ENCODE assay signal across 8 cellular contexts in the genomic region with DNA sequence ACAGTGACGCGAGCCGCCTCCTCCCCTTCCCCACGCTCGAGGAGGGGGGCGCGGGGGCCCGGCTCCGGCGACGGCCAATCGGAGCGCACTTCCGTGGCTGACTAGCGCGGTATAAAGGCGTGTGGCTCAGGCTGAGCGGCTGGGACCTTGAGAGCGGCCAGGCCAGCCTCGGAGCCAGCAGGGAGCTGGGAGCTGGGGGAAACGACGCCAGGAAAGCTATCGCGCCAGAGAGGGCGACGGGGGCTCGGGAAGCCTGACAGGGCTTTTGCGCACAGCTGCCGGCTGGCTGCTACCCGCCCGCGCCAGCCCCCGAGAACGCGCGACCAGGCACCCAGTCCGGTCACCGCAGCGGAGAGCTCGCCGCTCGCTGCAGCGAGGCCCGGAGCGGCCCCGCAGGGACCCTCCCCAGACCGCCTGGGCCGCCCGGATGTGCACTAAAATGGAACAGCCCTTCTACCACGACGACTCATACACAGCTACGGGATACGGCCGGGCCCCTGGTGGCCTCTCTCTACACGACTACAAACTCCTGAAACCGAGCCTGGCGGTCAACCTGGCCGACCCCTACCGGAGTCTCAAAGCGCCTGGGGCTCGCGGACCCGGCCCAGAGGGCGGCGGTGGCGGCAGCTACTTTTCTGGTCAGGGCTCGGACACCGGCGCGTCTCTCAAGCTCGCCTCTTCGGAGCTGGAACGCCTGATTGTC. TPM values are rescaled to one million over a fixed set of nuclear protein-coding genes. Genes with fewer than 3 reads are reported as not detected.
A peak's percentile ranks its signal among the peaks of the same experiment; 100 is the strongest.
DNase-seq lines count a peak whose midpoint lies in the region; ATAC-seq and TF ChIP-seq lines count a peak whose summit lies in the region.

TSS of gene JUNB (plus strand) at position 142 of the 703 bp plus-strand sequence. CDS start at position 428, 286 bp downstream.

- POLR2A ChIA-PET in Panc1 (lab: Charles Lee) = interaction anchor here (0.7 to 2.8 kb wide), 6 partner anchors 8 to 364 kb away, joined by 3 to 16 read pairs (median 4); no protein-coding TSS in a partner anchor

- no TSS peak for BruUV-seq in Panc1 (replicated peaks; lab: Mats Ljungman, UMichigan)

- no peak for TF ChIP-seq CTCF in GM20000 (IDR thresholded peaks at IDR 0.05; ENCODE audit: extremely low read depth, missing control alignments)
- TF ChIP-seq CTCF in Panc1 (IDR thresholded peaks at IDR 0.05) = no peak

- no peaks in the 10 kb centered on the region for H3K27me3 Mint-ChIP-seq in activated T-cell treated with anti-CD3 and anti-CD28 coated beads, Interleukin-2, amount 50 U/mL, for 4 hours (ENCODE audit: low read depth)

- peaks cover 48% of the 10 kb centered on the region for H3K4me1 Mint-ChIP-seq in activated T-cell treated with anti-CD3 and anti-CD28 coated beads, Interleukin-2, amount 50 U/mL, for 4 hours (ENCODE audit: low read depth)

- peak; percentile 60 for ATAC-seq in Panc1
- peak; percentile 49 to 54 for ATAC-seq in activated T-cell treated with anti-CD3 and anti-CD28 coated beads, Interleukin-2, amount 50 U/mL, for 4 hours

- intact Hi-C loops in Panc1 (cut with micrococcal nuclease; ENCODE audit: unreplicated experiment) = no loop called here

- peak; percentile 88 for DNase-seq in CMK (ENCODE audit: low read depth)
- peak; percentile 94 for DNase-seq in GM20000 (ENCODE audit: low spot score)
- DNase-seq in KBM-7 = peak; percentile 94
- no peak for DNase-seq in Panc1 (ENCODE audit: low read depth, low spot score)
- peak; percentile 98 for DNase-seq in activated T-cell treated with anti-CD3 and anti-CD28 coated beads, Interleukin-2, amount 50 U/mL, for 4 hours
- peak; percentile 96 to 98 for DNase-seq in erythroblast (lab: John Stamatoyannopoulos, UW)
- peak; percentile 98 for DNase-seq in stimulated activated CD8-positive, alpha-beta memory T cell treated with anti-CD3 and anti-CD28 coated beads, Interleukin-4, amount 100 ng/mL, for 48 hours

- H3K27me3 ChIP-seq in Panc1 (ENCODE audit: control insufficient read depth, insufficient read depth, low read length) (no peaks in the 10 kb centered on the region), mucosa of stomach (ENCODE audit: control insufficient read depth, insufficient read depth, low read length) (no peaks in the 10 kb centered on the region)

- no peaks in the 10 kb centered on the region for H3K9me3 Mint-ChIP-seq in activated T-cell treated with anti-CD3 and anti-CD28 coated beads, Interleukin-2, amount 50 U/mL, for 4 hours

- no peaks in the 10 kb centered on the region for H3K9me3 ChIP-seq in Panc1 (ENCODE audit: control insufficient read depth, insufficient read depth, low read depth, low read length)
- no peaks in the 10 kb centered on the region for H3K9me3 ChIP-seq in mucosa of stomach (ENCODE audit: control insufficient read depth, low read length)

- CTCF ChIA-PET in Panc1 (lab: Charles Lee) = interaction anchor here (1.7 kb wide), 1 partner anchor 14 kb away, joined by 5 read pairs; no protein-coding TSS in a partner anchor

- H3K36me3 Mint-ChIP-seq in activated T-cell treated with anti-CD3 and anti-CD28 coated beads, Interleukin-2, amount 50 U/mL, for 4 hours (ENCODE audit: insufficient read depth) = peaks cover 5% of the 10 kb centered on the region

- H3K4me1 ChIP-seq in Panc1 (ENCODE audit: control insufficient read depth, insufficient read depth, low read length) = peaks cover 41% of the 10 kb centered on the region
- H3K4me1 ChIP-seq in mucosa of stomach (ENCODE audit: control insufficient read depth, insufficient read depth, low read length) = peaks cover 60% of the 10 kb centered on the region

- H3K36me3 ChIP-seq in Panc1 (ENCODE audit: control insufficient read depth, insufficient read depth, low read length) (peaks cover 2% of the 10 kb centered on the region), mucosa of stomach (ENCODE audit: control insufficient read depth, insufficient read depth, low read length) (no peaks in the 10 kb centered on the region)

- H3K4me3 ChIP-seq in Panc1 (ENCODE audit: low read depth in 2 of 2, low read length in 2 of 2) (peak within 1 kb of the TSS; percentile 75 to 79), mucosa of stomach (ENCODE audit: low read length) (peak within 1 kb of the TSS; percentile 88)

- peak within 1 kb of the TSS; percentile 98 for H3K9ac ChIP-seq in mucosa of stomach (ENCODE audit: low read length)

- peak within 1 kb of the TSS; percentile 97 for H3K4me3 Mint-ChIP-seq in activated T-cell treated with anti-CD3 and anti-CD28 coated beads, Interleukin-2, amount 50 U/mL, for 4 hours

- TF ChIP-seq POLR2A in erythroblast (IDR thresholded peaks at IDR 0.05; ENCODE audit: low read length) = peak; percentile 100

- in situ Hi-C loops in KBM-7 (cut with MboI; ENCODE audit: low pct_unique_long_range_greater_than_20kb, low sequenced_read_pairs) (no loop called here), Panc1 (cut with HindIII; ENCODE audit: low pct_unique_long_range_greater_than_20kb, low sequenced_read_pairs) (no loop called here)

- peak within 1 kb of the TSS; percentile 87 for H3K27ac ChIP-seq in Panc1 (ENCODE audit: low read length)

RNA-seq across cellular contexts. Expression of gene JUNB, which starts in this region (rescaled TPM):
- total RNA-seq in Panc1 (2021; ENCODE audit: unreplicated experiment) = 49.7 TPM
- polyA plus RNA-seq in Panc1 (2012; ENCODE audit: insufficient read length) = 73.3 TPM
- total RNA-seq in activated T-cell treated with anti-CD3 and anti-CD28 coated beads, Interleukin-2, amount 50 U/mL, for 4 hours = 100 to 1,000 TPM; 261 to 295 (median 287) TPM
